25 cellular contexts compared by ENCODE assay signal in genomic region chr16:29705030-29705429, GRCh38. TPM values are rescaled to one million over a fixed set of nuclear protein-coding genes. Genes with fewer than 3 reads are reported as not detected.
"Had no signal": no experiment of that assay in that cellular context is flagged by ENCODE, and none has a peak within 500 bp of the region (broad histone marks: within the 10 kb centered on the region; RNA-seq: fewer than 3 reads in every experiment).

No MANE protein-coding gene starts in this region.

- H3K36me3 Mint-ChIP-seq: activated naive CD8-positive, alpha-beta T cell; memory B cell had no signal

- DNase-seq: activated CD4-positive, alpha-beta T cell treated with anti-CD3 and anti-CD28 coated beads, Interleukin-2, amount 10 ng/mL, durations not matched to agents 24 days and 14 days; activated CD8-positive, alpha-beta T cell treated with anti-CD3 and anti-CD28 coated beads for 36 hours; activated gamma-delta T cell treated with Interleukin-2 at 50 U/mL for 16 hours; activated T-cell treated with anti-CD3 and anti-CD28 coated beads, Interleukin-2, amount 50 U/mL, for 1 hour; adrenal gland; effector CD4-positive, alpha-beta T cell; erythroblast; hippocampal formation; left cardiac atrium; nephron progenitor cell; pancreas; psoas muscle; right cardiac atrium; stimulated activated CD4-positive, alpha-beta T cell treated with anti-CD3 and anti-CD28 coated beads, Interleukin-4, amount 100 ng/mL, for 24 hours; T-helper 9 cell had no signal

- ATAC-seq: activated CD8-positive, alpha-beta T cell treated with anti-CD3 and anti-CD28 coated beads for 36 hours; left cardiac atrium; pancreas; psoas muscle; right cardiac atrium; WTC11 had no signal

- H3K27me3 Mint-ChIP-seq: activated CD8-positive, alpha-beta T cell treated with anti-CD3 and anti-CD28 coated beads for 36 hours; activated naive CD8-positive, alpha-beta T cell; stimulated activated naive CD8-positive, alpha-beta T cell treated with anti-CD3 and anti-CD28 coated beads, Interleukin-15, Interleukin-2, amounts not matched to agents 100 ng/mL and 50 ng/mL, for 24 hours had no signal

- H3K27ac Mint-ChIP-seq: activated CD4-positive, alpha-beta T cell treated with anti-CD3 and anti-CD28 coated beads, Interleukin-2, amount 10 ng/mL, durations not matched to agents 24 days and 14 days; activated CD8-positive, alpha-beta T cell treated with anti-CD3 and anti-CD28 coated beads for 36 hours; activated naive CD8-positive, alpha-beta T cell; dendritic cell treated with granulocyte-macrophage colony-stimulating factor and Interleukin-4, amounts not matched to agents 40 ng/mL and 50 ng/mL, for 4 days; memory B cell; nephron progenitor cell; stimulated activated naive CD8-positive, alpha-beta T cell treated with anti-CD3 and anti-CD28 coated beads, Interleukin-15, Interleukin-2, amounts not matched to agents 100 ng/mL and 50 ng/mL, for 24 hours; WTC11 had no signal

- H3K4me3 Mint-ChIP-seq: activated CD4-positive, alpha-beta T cell treated with anti-CD3 and anti-CD28 coated beads, Interleukin-2, amount 10 ng/mL, durations not matched to agents 24 days and 14 days; activated CD8-positive, alpha-beta T cell treated with anti-CD3 and anti-CD28 coated beads for 36 hours; activated naive CD8-positive, alpha-beta T cell; dendritic cell treated with granulocyte-macrophage colony-stimulating factor and Interleukin-4, amounts not matched to agents 40 ng/mL and 50 ng/mL, for 4 days; memory B cell; nephron progenitor cell; stimulated activated naive CD8-positive, alpha-beta T cell treated with anti-CD3 and anti-CD28 coated beads, Interleukin-15, Interleukin-2, amounts not matched to agents 100 ng/mL and 50 ng/mL, for 24 hours; WTC11 had no signal

- H3K9me3 Mint-ChIP-seq: activated CD4-positive, alpha-beta T cell treated with anti-CD3 and anti-CD28 coated beads, Interleukin-2, amount 10 ng/mL, durations not matched to agents 24 days and 14 days; activated CD8-positive, alpha-beta T cell treated with anti-CD3 and anti-CD28 coated beads for 36 hours; stimulated activated naive CD8-positive, alpha-beta T cell treated with anti-CD3 and anti-CD28 coated beads, Interleukin-15, Interleukin-2, amounts not matched to agents 100 ng/mL and 50 ng/mL, for 24 hours; WTC11 had no signal

- H3K4me3 ChIP-seq: adrenal gland, ascending aorta, pancreas, psoas muscle, suprapubic skin, tibial nerve had no signal

RNA-seq across cellular contexts. Expression of gene C16orf54, which starts 40.8 kb away (rescaled TPM):
- total RNA-seq: chondrocyte, fibroblast of lung had no signal

RNA-seq across cellular contexts. Expression of gene SPN, which starts 42.0 kb away (rescaled TPM):
- total RNA-seq: chondrocyte, fibroblast of lung had no signal
